Comparison of ENCODE assay signal across 13 cellular contexts in the genomic region with DNA sequence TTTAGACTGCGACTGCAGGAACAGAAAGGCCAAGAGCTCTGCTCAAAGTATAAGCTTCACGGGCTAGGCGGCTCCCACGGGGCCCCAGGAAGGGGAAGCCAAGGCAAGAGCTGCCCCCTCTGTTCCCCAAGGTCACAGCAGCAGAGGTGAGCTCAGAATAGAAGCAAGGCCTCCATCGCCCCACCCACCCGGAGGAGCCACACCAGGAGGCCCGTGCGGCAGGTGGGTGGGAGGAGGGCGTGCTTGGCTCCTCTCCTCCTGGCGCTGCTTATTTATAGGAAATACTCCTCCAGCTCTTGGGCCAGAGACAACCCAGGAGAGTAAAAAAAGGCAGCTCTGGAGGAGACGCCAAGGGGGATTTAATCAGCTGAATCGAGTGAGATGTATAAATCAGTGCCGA.
"Had no signal": no experiment of that assay in that cellular context is flagged by ENCODE, and none has a peak within 500 bp of the region (broad histone marks: within the 10 kb centered on the region; RNA-seq: fewer than 3 reads in every experiment).

No MANE protein-coding gene starts in this region.

- H3K9me3 ChIP-seq: SK-N-SH, stomach had no signal

- H3K27ac ChIP-seq: stomach had no signal

- DNase-seq: activated CD4-positive, alpha-beta T cell treated with anti-CD3 and anti-CD28 coated beads for 4 hours; activated CD8-positive, alpha-beta memory T cell treated with anti-CD3 and anti-CD28 coated beads, Interleukin-2, amount 50 U/mL, for 4 hours; activated CD8-positive, alpha-beta T cell treated with anti-CD3 and anti-CD28 coated beads for 36 hours; activated naive CD4-positive, alpha-beta T cell treated with Interleukin-2 at 50 U/mL for 16 hours; activated T-cell treated with anti-CD3 and anti-CD28 coated beads, Interleukin-2, amount 50 U/mL, for 72 hours; central memory CD4-positive, alpha-beta T cell; cortex of kidney; effector memory CD4-positive, alpha-beta T cell; immature natural killer cell; SK-N-SH; stimulated activated CD4-positive, alpha-beta T cell treated with anti-CD3 and anti-CD28 coated beads, Interleukin-4, amount 100 ng/mL, for 4 hours; stomach had no signal

- ATAC-seq: activated CD8-positive, alpha-beta T cell treated with anti-CD3 and anti-CD28 coated beads for 36 hours; activated T-cell treated with anti-CD3 and anti-CD28 coated beads, Interleukin-2, amount 50 U/mL, for 72 hours; left lobe of liver had no signal

- H3K4me2 ChIP-seq: SK-N-SH had no signal

- H3K4me3 ChIP-seq: stomach had no signal

- H3K9ac ChIP-seq: SK-N-SH had no signal
